Comparison of ENCODE assay signal across 23 cellular contexts in the genomic region with DNA sequence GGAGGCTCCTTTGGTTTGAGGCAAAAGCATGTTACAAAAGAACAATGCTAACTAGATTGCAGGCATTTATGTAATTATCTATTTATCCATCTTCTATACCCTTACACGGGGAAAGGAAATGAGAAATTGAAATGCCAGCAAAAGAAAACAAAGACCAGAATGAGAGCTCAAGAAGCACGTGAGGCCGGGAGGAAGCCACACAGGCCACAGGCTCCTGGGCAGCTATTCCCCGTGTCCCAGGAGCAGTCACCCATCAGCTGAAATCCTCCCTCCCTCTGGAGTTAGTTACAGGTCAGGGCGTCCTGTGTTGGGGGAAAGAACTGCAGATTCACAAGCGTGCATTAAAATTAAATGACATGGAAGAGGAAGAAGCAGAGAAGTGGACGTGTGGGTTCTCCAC.
A peak's percentile ranks its signal among the peaks of the same experiment; 100 is the strongest.
DNase-seq lines count a peak whose midpoint lies in the region; ATAC-seq and TF ChIP-seq lines count a peak whose summit lies in the region.
"Had no signal": no experiment of that assay in that cellular context is flagged by ENCODE, and none has a peak within 500 bp of the region (broad histone marks: within the 10 kb centered on the region; RNA-seq: fewer than 3 reads in every experiment).

No MANE protein-coding gene starts in this region.

- H3K4me3 ChIP-seq in mesodermal cell (ENCODE audit: extremely low read depth, insufficient read depth, low read length, poor library complexity, severe bottlenecking) (no peak overlapping the region), uterus (no peak overlapping the region)
- H3K4me3 ChIP-seq: coronary artery, SJSA1 had no signal

- WGBS in mesodermal cell (ENCODE audit: insufficient coverage in 2 of 2), 2 experiments = 72 to 93% methylated on average over 3 of the region's 7 CpGs

- TF ChIP-seq CTCF in uterus (IDR thresholded peaks at IDR 0.05) (no peak), GM10248 (IDR thresholded peaks at IDR 0.05; ENCODE audit: control extremely low read depth, extremely low read depth, low read depth, missing control alignments) (no peak)

- H3K9me3 ChIP-seq in mesodermal cell (ENCODE audit: control insufficient read depth, low read length) (no peaks in the 10 kb centered on the region), uterus (no peaks in the 10 kb centered on the region)

- H3K27ac ChIP-seq in mesodermal cell (ENCODE audit: low read depth, low read length, severe bottlenecking) (peak overlapping the region; percentile 55), uterus (peak overlapping the region; percentile 61 to 74)
- H3K27ac ChIP-seq: coronary artery, SJSA1 had no signal

- intact Hi-C loops in Right ventricle myocardium inferior (cut with DNase I) = loop anchor here (1.0 to 5.0 kb wide), 2 partner anchors 64 to 134 kb away; partner anchors contain the start of gene RPS6KA2
- intact Hi-C loops in cardiac septum (cut with DNase I) = loop anchor here (5.0 kb wide), 1 partner anchor 134 kb away; no protein-coding TSS in a partner anchor
- intact Hi-C loops in Right ventricle myocardium superior (cut with DNase I) = no loop called here
- intact Hi-C loops in uterus (cut with DNase I; ENCODE audit: low total_unique reads) = no loop called here

- no peak for DNase-seq in Right ventricle myocardium inferior (ENCODE audit: missing footprints)
- DNase-seq in cardiac septum (ENCODE audit: low spot score) = no peak
- no peak for DNase-seq in Right ventricle myocardium superior
- peak in 1 of 2 donors; percentile 28 for DNase-seq in uterus
- no peak for DNase-seq in GM10248 (ENCODE audit: extremely low spot score)
- DNase-seq: activated B cell treated with CpG ODN at 0.5 μM for 24 hours; activated CD8-positive, alpha-beta T cell treated with anti-CD3 and anti-CD28 coated beads, Interleukin-2, amount 10 ng/mL, durations not matched to agents 7 days and 5 days; activated gamma-delta T cell treated with Interleukin-2 at 50 U/mL for 16 hours; activated T-cell treated with anti-CD3 and anti-CD28 coated beads, Interleukin-2, amount 50 U/mL, for 1 hour; AML-193; DND-41; endodermal cell; head of caudate nucleus; KBM-7; NCI-H1694 treated with DMSO at 0.1 percent for 48 hours; NCI-H748 treated with DMSO at 0.1 percent for 48 hours; OCI-M1; stimulated activated CD4-positive, alpha-beta T cell treated with anti-CD3 and anti-CD28 coated beads, Interleukin-4, amount 100 ng/mL, for 4 hours had no signal

- no peak for TF ChIP-seq POLR2A in uterus (IDR thresholded peaks at IDR 0.05)

- CTCF ChIA-PET in GM10248 (lab: Yijun Ruan, JAX) = interaction anchor here (1.2 kb wide), 1 partner anchor 10 kb away, joined by 3 read pairs; no protein-coding TSS in a partner anchor

- ATAC-seq in Right ventricle myocardium inferior = peak; percentile 33
- peak; percentile 59 for ATAC-seq in Right ventricle myocardium superior (ENCODE audit: poor library complexity)
- no peak for ATAC-seq in GM18868 (IDR thresholded peaks at IDR 0.05; ENCODE audit: unreplicated experiment)
- ATAC-seq in HG03521 (IDR thresholded peaks at IDR 0.05; ENCODE audit: unreplicated experiment) = no peak
- ATAC-seq: activated CD8-positive, alpha-beta T cell treated with anti-CD3 and anti-CD28 coated beads, Interleukin-2, amount 10 ng/mL, durations not matched to agents 7 days and 5 days had no signal

- peaks cover 28% of the 10 kb centered on the region for H3K4me1 ChIP-seq in mesodermal cell (ENCODE audit: control insufficient read depth, insufficient read depth, low read length, poor library complexity, severe bottlenecking)
- H3K4me1 ChIP-seq in uterus = no peaks in the 10 kb centered on the region

- H3K36me3 ChIP-seq in mesodermal cell (ENCODE audit: control insufficient read depth, insufficient read depth, low read length) (no peaks in the 10 kb centered on the region), uterus (no peaks in the 10 kb centered on the region)
- H3K36me3 ChIP-seq: SJSA1 had no signal

- H3K27me3 ChIP-seq in uterus = no peaks in the 10 kb centered on the region

- POLR2A ChIA-PET in GM10248 (lab: Yijun Ruan, JAX) = no interaction called here

Comparison
In these comparisons a context has a peak if more than half of its experiments do, and no peak if none do; other contexts are left out.
1. intact Hi-C loops: an anchor here in Right ventricle myocardium inferior (1.0 to 5.0 kb wide) and cardiac septum (5.0 kb wide); none called in Right ventricle myocardium superior and uterus.
2. ATAC-seq: peak in Right ventricle myocardium inferior (single experiment) and Right ventricle myocardium superior (single experiment); none in GM18868 (single experiment) and HG03521 (single experiment).